In genomic region chr16:58028168-58028455, GRCh38 we compare ENCODE assay signal across 12 cellular contexts. TPM values are rescaled to one million over a fixed set of nuclear protein-coding genes. Genes with fewer than 3 reads are reported as not detected.
DNase-seq lines count a peak whose midpoint lies in the region; ATAC-seq, FAIRE-seq and TF ChIP-seq lines count a peak whose summit lies in the region.
"Had no signal": no experiment of that assay in that cellular context is flagged by ENCODE, and none has a peak within 500 bp of the region (broad histone marks: within the 10 kb centered on the region; RNA-seq: fewer than 3 reads in every experiment).

No MANE protein-coding gene starts in this region.

- H3K9me3 Mint-ChIP-seq in Calu3 (ENCODE audit: low read depth, unreplicated experiment) = no peaks in the 10 kb centered on the region

- FAIRE-seq in GM19239 (lab: Jason Lieb, UNC) = no peak

- H3K9ac ChIP-seq in iPS-20b (ENCODE audit: low read depth, low read length) = no peak overlapping the region
- H3K9ac ChIP-seq in rectal smooth muscle tissue (ENCODE audit: low read length) = no peak overlapping the region

- no peaks in the 10 kb centered on the region for H3K36me3 ChIP-seq in iPS-20b (ENCODE audit: insufficient read depth, low read depth, low read length)
- no peaks in the 10 kb centered on the region for H3K36me3 ChIP-seq in rectal smooth muscle tissue (ENCODE audit: control insufficient read depth, insufficient read depth, low read length)

- H3K27me3 ChIP-seq in iPS-20b (ENCODE audit: insufficient read depth, low read length) = peaks cover 19% of the 10 kb centered on the region; the same call in 1 of the 2 replicates
- no peaks in the 10 kb centered on the region for H3K27me3 ChIP-seq in rectal smooth muscle tissue (ENCODE audit: control insufficient read depth, insufficient read depth, low read length)

- BruUV-seq in Calu3 (replicated peaks; lab: Mats Ljungman, UMichigan) = no TSS peak

- H3K27ac ChIP-seq in VCaP (peak overlapping the region; percentile 84), iPS-20b (ENCODE audit: low read length) (peak overlapping the region; percentile 12), rectal smooth muscle tissue (ENCODE audit: low read depth, low read length) (no peak overlapping the region)
- H3K27ac ChIP-seq: SK-N-MC had no signal

- no peaks in the 10 kb centered on the region for H3K27me3 Mint-ChIP-seq in Calu3 (ENCODE audit: unreplicated experiment)

- no peak for ATAC-seq in GM21786 (IDR thresholded peaks at IDR 0.05; ENCODE audit: unreplicated experiment)

- CTCF ChIA-PET in Calu3 (lab: Charles Lee) = interaction anchor here (1.0 to 2.9 kb wide), 2 partner anchors 94 to 98 kb away, joined by 4 to 30 read pairs; no protein-coding TSS in a partner anchor

- H3K36me3 Mint-ChIP-seq in Calu3 (ENCODE audit: insufficient read depth, unreplicated experiment) = peaks cover 56% of the 10 kb centered on the region

- H3K4me3 Mint-ChIP-seq in Calu3 (ENCODE audit: low read depth, unreplicated experiment) = peak overlapping the region; percentile 79

- H3K4me3 ChIP-seq in iPS-20b (ENCODE audit: low read length) (peak overlapping the region; percentile 81), rectal smooth muscle tissue (ENCODE audit: low read length) (peak overlapping the region; percentile 20)
- H3K4me3 ChIP-seq: SK-N-MC had no signal

- no peaks in the 10 kb centered on the region for H3K9me3 ChIP-seq in iPS-20b (ENCODE audit: insufficient read depth, low read depth, low read length)

- peak overlapping the region; percentile 36 for H3K27ac Mint-ChIP-seq in Calu3 (ENCODE audit: unreplicated experiment)

- H3K4me1 ChIP-seq in iPS-20b (ENCODE audit: insufficient read depth, low read length) = peaks cover 22% of the 10 kb centered on the region
- H3K4me1 ChIP-seq in rectal smooth muscle tissue (ENCODE audit: control insufficient read depth, insufficient read depth, low read length) = peaks cover 4% of the 10 kb centered on the region

- peaks cover 67% of the 10 kb centered on the region for H3K4me1 Mint-ChIP-seq in Calu3 (ENCODE audit: low read depth, unreplicated experiment)

- TF ChIP-seq CTCF in Calu3 (IDR thresholded peaks at IDR 0.05; ENCODE audit: unreplicated experiment) (no peak), VCaP (conservative IDR thresholded peaks at IDR 0.05) (no peak)

- DNase-seq in Calu3 = no peak
- DNase-seq in GM19239 (ENCODE audit: insufficient read length, low spot score) = no peak
- no peak for DNase-seq in T-helper 9 cell
- DNase-seq: activated CD4-positive, alpha-beta T cell treated with anti-CD3 and anti-CD28 coated beads, Interleukin-2, amount 50 U/mL, for 4 hours; activated effector memory CD4-positive, alpha-beta T cell treated with Interleukin-2 at 50 U/mL for 16 hours had no signal

- intact Hi-C loops in Calu3 (cut with micrococcal nuclease; ENCODE audit: unreplicated experiment) = no loop called here

RNA-seq across cellular contexts. Expression of gene MMP15, which starts 2.6 kb away (rescaled TPM):
- total RNA-seq in Calu3 (2022) = 81.4 and 93.7 TPM in 2 replicates

RNA-seq across cellular contexts. Expression of gene USB1, which starts 26.9 kb away (rescaled TPM):
- 59.3 and 67.0 TPM in 2 replicates for total RNA-seq in Calu3 (2022)

RNA-seq across cellular contexts. Expression of gene ZNF319, which starts 27.6 kb away (rescaled TPM):
- 10.0 and 10.2 TPM in 2 replicates for total RNA-seq in Calu3 (2022)

RNA-seq across cellular contexts. Expression of gene CNGB1, which starts 57.2 kb away (rescaled TPM):
- total RNA-seq in Calu3 (2022) = 0.19 TPM in 1 of 2 replicates, not detected in the other
- total RNA-seq: LHCN-M2, subcutaneous adipose tissue had no signal
